19 cellular contexts compared by ENCODE assay signal in the genomic region with DNA sequence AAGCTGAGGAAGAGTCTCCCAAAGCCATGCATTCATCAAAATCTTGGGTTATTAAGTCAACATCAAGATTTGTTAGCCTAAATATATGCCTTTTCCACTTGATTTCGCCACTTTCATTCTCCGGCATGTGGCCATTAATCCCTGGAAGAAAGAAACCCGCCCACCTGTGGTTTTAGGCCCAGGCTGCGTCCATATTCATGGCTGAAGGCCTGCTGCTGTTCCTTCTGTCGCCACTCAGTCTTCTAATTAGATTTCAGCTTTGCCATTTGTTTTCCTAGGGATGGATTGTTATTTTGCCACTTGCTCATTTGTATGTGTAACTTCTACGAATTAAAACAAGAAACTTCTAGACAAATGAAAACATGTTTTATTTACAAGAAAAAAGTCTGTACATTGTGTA.
"Had no signal": no experiment of that assay in that cellular context is flagged by ENCODE, and none has a peak within 500 bp of the region (broad histone marks: within the 10 kb centered on the region; RNA-seq: fewer than 3 reads in every experiment).

No MANE protein-coding gene starts in this region.

- H3K36me3 ChIP-seq: right atrium auricular region, tibial nerve had no signal

- FAIRE-seq: small intestine had no signal

- H3K27me3 Mint-ChIP-seq: activated CD4-positive, alpha-beta memory T cell treated with anti-CD3 and anti-CD28 coated beads for 36 hours; activated naive CD8-positive, alpha-beta T cell treated with anti-CD3 and anti-CD28 coated beads, Interleukin-2, amount 10 ng/mL, durations not matched to agents 7 days and 5 days had no signal

- H3K27ac Mint-ChIP-seq: activated CD4-positive, alpha-beta memory T cell treated with anti-CD3 and anti-CD28 coated beads for 36 hours; activated naive CD8-positive, alpha-beta T cell treated with anti-CD3 and anti-CD28 coated beads, Interleukin-2, amount 10 ng/mL, durations not matched to agents 7 days and 5 days; stimulated activated effector memory CD8-positive, alpha-beta T cell treated with anti-CD3 and anti-CD28 coated beads, Interleukin-12 subunit alpha, Interleukin-12 subunit beta, amount 100 ng/mL, for 72 hours had no signal

- DNase-seq: activated CD4-positive, alpha-beta memory T cell treated with anti-CD3 and anti-CD28 coated beads for 36 hours; activated CD4-positive, alpha-beta T cell treated with anti-CD3 and anti-CD28 coated beads for 1 hour; activated gamma-delta T cell treated with Interleukin-2 at 50 U/mL for 16 hours; activated naive CD8-positive, alpha-beta T cell treated with anti-CD3 and anti-CD28 coated beads, Interleukin-2, amount 10 ng/mL, durations not matched to agents 7 days and 5 days; activated T-cell treated with anti-CD3 and anti-CD28 coated beads, Interleukin-2, amount 50 U/mL, for 4 hours; aorta; effector memory CD4-positive, alpha-beta T cell; hippocampal formation; left cardiac atrium; naive B cell; posterior cingulate gyrus; small intestine; T-helper 9 cell had no signal

- H3K4me1 Mint-ChIP-seq: activated naive CD8-positive, alpha-beta T cell treated with anti-CD3 and anti-CD28 coated beads, Interleukin-2, amount 10 ng/mL, durations not matched to agents 7 days and 5 days; naive B cell; stimulated activated effector memory CD8-positive, alpha-beta T cell treated with anti-CD3 and anti-CD28 coated beads, Interleukin-12 subunit alpha, Interleukin-12 subunit beta, amount 100 ng/mL, for 72 hours had no signal

- H3K4me3 Mint-ChIP-seq: activated CD4-positive, alpha-beta memory T cell treated with anti-CD3 and anti-CD28 coated beads for 36 hours; activated naive CD8-positive, alpha-beta T cell treated with anti-CD3 and anti-CD28 coated beads, Interleukin-2, amount 10 ng/mL, durations not matched to agents 7 days and 5 days; activated T-cell treated with anti-CD3 and anti-CD28 coated beads, Interleukin-2, amount 50 U/mL, for 4 hours; naive B cell; stimulated activated effector memory CD8-positive, alpha-beta T cell treated with anti-CD3 and anti-CD28 coated beads, Interleukin-12 subunit alpha, Interleukin-12 subunit beta, amount 100 ng/mL, for 72 hours had no signal

- H3K4me1 ChIP-seq: gastroesophageal sphincter, right atrium auricular region, tibial nerve had no signal

- H3K9me3 ChIP-seq: gastroesophageal sphincter, right atrium auricular region, tibial nerve had no signal

- H3K36me3 Mint-ChIP-seq: activated CD4-positive, alpha-beta memory T cell treated with anti-CD3 and anti-CD28 coated beads for 36 hours; activated naive CD8-positive, alpha-beta T cell treated with anti-CD3 and anti-CD28 coated beads, Interleukin-2, amount 10 ng/mL, durations not matched to agents 7 days and 5 days; naive B cell; stimulated activated effector memory CD8-positive, alpha-beta T cell treated with anti-CD3 and anti-CD28 coated beads, Interleukin-12 subunit alpha, Interleukin-12 subunit beta, amount 100 ng/mL, for 72 hours had no signal

- H3K4me3 ChIP-seq: gastroesophageal sphincter, lung, right atrium auricular region, tibial nerve had no signal

- H3K27ac ChIP-seq: epithelial cell of prostate, gastroesophageal sphincter, right atrium auricular region, tibial nerve had no signal

- H3K9me3 Mint-ChIP-seq: activated CD4-positive, alpha-beta memory T cell treated with anti-CD3 and anti-CD28 coated beads for 36 hours; activated naive CD8-positive, alpha-beta T cell treated with anti-CD3 and anti-CD28 coated beads, Interleukin-2, amount 10 ng/mL, durations not matched to agents 7 days and 5 days; activated T-cell treated with anti-CD3 and anti-CD28 coated beads, Interleukin-2, amount 50 U/mL, for 4 hours had no signal

- H3K27me3 ChIP-seq: gastroesophageal sphincter, right atrium auricular region, tibial nerve had no signal

- ATAC-seq: activated T-cell treated with anti-CD3 and anti-CD28 coated beads, Interleukin-2, amount 50 U/mL, for 4 hours; gastroesophageal sphincter; left cardiac atrium; stimulated activated effector memory CD8-positive, alpha-beta T cell treated with anti-CD3 and anti-CD28 coated beads, Interleukin-12 subunit alpha, Interleukin-12 subunit beta, amount 100 ng/mL, for 72 hours had no signal
